12 cellular contexts compared by ENCODE assay signal in the genomic region with DNA sequence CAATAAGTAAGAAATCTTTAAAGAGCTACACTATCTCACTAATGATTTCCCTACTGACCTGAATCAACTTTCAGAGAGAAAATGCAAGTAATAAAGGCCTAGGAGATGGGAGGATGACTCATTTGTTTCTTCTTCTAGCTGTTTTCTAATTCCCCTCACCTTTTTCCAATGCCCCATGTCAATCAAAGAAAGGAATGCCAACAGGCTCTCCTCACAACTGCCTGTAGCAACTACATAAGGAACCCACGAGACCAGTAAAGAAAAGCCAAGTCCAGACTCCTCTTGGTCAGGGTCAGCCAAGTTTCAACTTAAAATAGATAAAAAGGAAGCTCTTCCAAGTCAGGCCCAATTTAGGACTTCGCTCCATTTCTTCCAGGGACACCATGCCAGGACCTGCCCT.
DNase-seq lines count a peak whose midpoint lies in the region; ATAC-seq and TF ChIP-seq lines count a peak whose summit lies in the region.
"Had no signal": no experiment of that assay in that cellular context is flagged by ENCODE, and none has a peak within 500 bp of the region (broad histone marks: within the 10 kb centered on the region; RNA-seq: fewer than 3 reads in every experiment).

No MANE protein-coding gene starts in this region.

- intact Hi-C loops in activated CD4-positive, alpha-beta T cell treated with anti-CD3 and anti-CD28 coated beads, Interleukin-2, amount 10 ng/mL, durations not matched to agents 24 days and 14 days (cut with micrococcal nuclease) = loop anchor here (5.0 to 10.0 kb wide), 4 partner anchors 304 to 1494 kb away; partner anchors contain the start of genes ECT2 and EIF5A2
- intact Hi-C loops in activated CD4-positive, alpha-beta memory T cell treated with anti-CD3 and anti-CD28 coated beads for 36 hours (cut with micrococcal nuclease) = no loop called here
- intact Hi-C loops in gastrocnemius medialis (cut with DNase I; ENCODE audit: low total_unique reads) = loop anchor here (1.0 to 5.0 kb wide), 2 partner anchors 61 to 63 kb away; no protein-coding TSS in a partner anchor

- peak; percentile 54 for DNase-seq in activated CD4-positive, alpha-beta T cell treated with anti-CD3 and anti-CD28 coated beads, Interleukin-2, amount 10 ng/mL, durations not matched to agents 24 days and 14 days
- no peak for DNase-seq in activated CD4-positive, alpha-beta T cell treated with anti-CD3 and anti-CD28 coated beads, Interleukin-2, amount 50 U/mL, for 4 hours
- no peak for DNase-seq in activated CD4-positive, alpha-beta memory T cell treated with anti-CD3 and anti-CD28 coated beads for 36 hours
- DNase-seq in fibroblast of the aortic adventitia (ENCODE audit: low read depth) = peak; percentile 45
- peak; percentile 63 to 74 for DNase-seq in gastrocnemius medialis
- no peak for DNase-seq in mesothelial cell of epicardium (ENCODE audit: low spot score in 2 of 2, unreplicated experiment in 2 of 2)
- DNase-seq in cerebellum (ENCODE audit: low spot score) = no peak
- no peak for DNase-seq in MG63
- DNase-seq: GF-D8, H7, upper lobe of right lung had no signal

- H3K27ac Mint-ChIP-seq in activated CD4-positive, alpha-beta T cell treated with anti-CD3 and anti-CD28 coated beads, Interleukin-2, amount 10 ng/mL, durations not matched to agents 24 days and 14 days = peak overlapping the region; percentile 93
- peak overlapping the region; percentile 9 for H3K27ac Mint-ChIP-seq in activated CD4-positive, alpha-beta memory T cell treated with anti-CD3 and anti-CD28 coated beads for 36 hours
- no peak overlapping the region for H3K27ac Mint-ChIP-seq in mesothelial cell of epicardium

- peaks cover 7% of the 10 kb centered on the region for H3K9me3 Mint-ChIP-seq in activated CD4-positive, alpha-beta T cell treated with anti-CD3 and anti-CD28 coated beads, Interleukin-2, amount 10 ng/mL, durations not matched to agents 24 days and 14 days
- H3K9me3 Mint-ChIP-seq in activated CD4-positive, alpha-beta memory T cell treated with anti-CD3 and anti-CD28 coated beads for 36 hours = no peaks in the 10 kb centered on the region
- no peaks in the 10 kb centered on the region for H3K9me3 Mint-ChIP-seq in mesothelial cell of epicardium

- in situ Hi-C loops in gastrocnemius medialis (cut with MboI; ENCODE audit: low sequenced_read_pairs in 4 of 4) = no loop called here

- H3K36me3 Mint-ChIP-seq in activated CD4-positive, alpha-beta T cell treated with anti-CD3 and anti-CD28 coated beads, Interleukin-2, amount 10 ng/mL, durations not matched to agents 24 days and 14 days (ENCODE audit: low read depth) = peaks cover 19% of the 10 kb centered on the region
- no peaks in the 10 kb centered on the region for H3K36me3 Mint-ChIP-seq in activated CD4-positive, alpha-beta memory T cell treated with anti-CD3 and anti-CD28 coated beads for 36 hours
- H3K36me3 Mint-ChIP-seq in mesothelial cell of epicardium = no peaks in the 10 kb centered on the region

- peak; percentile 84 to 94 for ATAC-seq in gastrocnemius medialis
- ATAC-seq: A549, upper lobe of right lung had no signal

- POLR2A ChIA-PET in activated CD4-positive, alpha-beta memory T cell treated with anti-CD3 and anti-CD28 coated beads for 36 hours (lab: Charles Lee) = interaction anchor here (1.1 to 1.3 kb wide), 2 partner anchors 9 kb away, joined by 3 to 5 read pairs; no protein-coding TSS in a partner anchor

- peaks cover 19 to 29% of the 10 kb centered on the region in 2 donors for H3K4me1 ChIP-seq in gastrocnemius medialis
- H3K4me1 ChIP-seq: upper lobe of right lung had no signal

- no peak for TF ChIP-seq POLR2A in gastrocnemius medialis (IDR thresholded peaks at IDR 0.05)

- CTCF ChIA-PET in activated CD4-positive, alpha-beta memory T cell treated with anti-CD3 and anti-CD28 coated beads for 36 hours (lab: Charles Lee) = interaction anchor here (2.2 kb wide), 1 partner anchor 9 kb away, joined by 7 read pairs; no protein-coding TSS in a partner anchor

- H3K27me3 Mint-ChIP-seq in activated CD4-positive, alpha-beta T cell treated with anti-CD3 and anti-CD28 coated beads, Interleukin-2, amount 10 ng/mL, durations not matched to agents 24 days and 14 days = no peaks in the 10 kb centered on the region
- H3K27me3 Mint-ChIP-seq in activated CD4-positive, alpha-beta memory T cell treated with anti-CD3 and anti-CD28 coated beads for 36 hours = no peaks in the 10 kb centered on the region
- H3K27me3 Mint-ChIP-seq in mesothelial cell of epicardium (ENCODE audit: low read depth) = no peaks in the 10 kb centered on the region

- H3K4me3 ChIP-seq in fibroblast of the aortic adventitia (ENCODE audit: low read depth, low read length) (no peak overlapping the region), gastrocnemius medialis (no peak overlapping the region), MG63 (no peak overlapping the region)
- H3K4me3 ChIP-seq: A549, upper lobe of right lung had no signal

- H3K4me3 Mint-ChIP-seq in activated CD4-positive, alpha-beta T cell treated with anti-CD3 and anti-CD28 coated beads, Interleukin-2, amount 10 ng/mL, durations not matched to agents 24 days and 14 days = peak overlapping the region; percentile 49
- no peak overlapping the region for H3K4me3 Mint-ChIP-seq in activated CD4-positive, alpha-beta memory T cell treated with anti-CD3 and anti-CD28 coated beads for 36 hours
- H3K4me3 Mint-ChIP-seq in mesothelial cell of epicardium = no peak overlapping the region

- peak overlapping the region; percentile 74 to 81 (median 80) for H3K27ac ChIP-seq in gastrocnemius medialis
- H3K27ac ChIP-seq: A549, upper lobe of right lung had no signal

- no peak for TF ChIP-seq CTCF in fibroblast of the aortic adventitia (IDR thresholded peaks at IDR 0.05; ENCODE audit: insufficient read depth, low read length)
- TF ChIP-seq CTCF in gastrocnemius medialis (IDR thresholded peaks at IDR 0.05 in 4 of 5, conservative IDR thresholded peaks at IDR 0.05 in 1 of 5) = no peak
- TF ChIP-seq CTCF in mesothelial cell of epicardium (IDR thresholded peaks at IDR 0.05; ENCODE audit: unreplicated experiment) = no peak

- H3K36me3 ChIP-seq in gastrocnemius medialis = no peaks in the 10 kb centered on the region
- no peaks in the 10 kb centered on the region for H3K36me3 ChIP-seq in MG63
- H3K36me3 ChIP-seq: upper lobe of right lung had no signal

- H3K9me3 ChIP-seq in gastrocnemius medialis (no peaks in the 10 kb centered on the region), MG63 (0 out of 2 replicates have a peak, but pooled peaks cover 2% of the 10 kb centered on the region)
- H3K9me3 ChIP-seq: A549, upper lobe of right lung had no signal

- H3K4me1 Mint-ChIP-seq in activated CD4-positive, alpha-beta T cell treated with anti-CD3 and anti-CD28 coated beads, Interleukin-2, amount 10 ng/mL, durations not matched to agents 24 days and 14 days = peaks cover 84% of the 10 kb centered on the region
- peaks cover 86% of the 10 kb centered on the region for H3K4me1 Mint-ChIP-seq in activated CD4-positive, alpha-beta memory T cell treated with anti-CD3 and anti-CD28 coated beads for 36 hours (ENCODE audit: low read depth)
- H3K4me1 Mint-ChIP-seq in mesothelial cell of epicardium = peaks cover 8% of the 10 kb centered on the region

- H3K27me3 ChIP-seq in gastrocnemius medialis = no peaks in the 10 kb centered on the region
- H3K27me3 ChIP-seq in MG63 = no peaks in the 10 kb centered on the region
- H3K27me3 ChIP-seq: upper lobe of right lung had no signal

Comparison
In these comparisons a context has a peak if more than half of its experiments do, and no peak if none do; other contexts are left out.
1. DNase-seq: peak in activated CD4-positive, alpha-beta T cell treated with anti-CD3 and anti-CD28 coated beads, Interleukin-2, amount 10 ng/mL, durations not matched to agents 24 days and 14 days (single experiment), fibroblast of the aortic adventitia (single experiment) and gastrocnemius medialis (2 of 2); none in activated CD4-positive, alpha-beta T cell treated with anti-CD3 and anti-CD28 coated beads, Interleukin-2, amount 50 U/mL, for 4 hours (0 of 2), activated CD4-positive, alpha-beta memory T cell treated with anti-CD3 and anti-CD28 coated beads for 36 hours (single experiment), mesothelial cell of epicardium (0 of 2), cerebellum (single experiment) and MG63 (single experiment).